In the genomic region with DNA sequence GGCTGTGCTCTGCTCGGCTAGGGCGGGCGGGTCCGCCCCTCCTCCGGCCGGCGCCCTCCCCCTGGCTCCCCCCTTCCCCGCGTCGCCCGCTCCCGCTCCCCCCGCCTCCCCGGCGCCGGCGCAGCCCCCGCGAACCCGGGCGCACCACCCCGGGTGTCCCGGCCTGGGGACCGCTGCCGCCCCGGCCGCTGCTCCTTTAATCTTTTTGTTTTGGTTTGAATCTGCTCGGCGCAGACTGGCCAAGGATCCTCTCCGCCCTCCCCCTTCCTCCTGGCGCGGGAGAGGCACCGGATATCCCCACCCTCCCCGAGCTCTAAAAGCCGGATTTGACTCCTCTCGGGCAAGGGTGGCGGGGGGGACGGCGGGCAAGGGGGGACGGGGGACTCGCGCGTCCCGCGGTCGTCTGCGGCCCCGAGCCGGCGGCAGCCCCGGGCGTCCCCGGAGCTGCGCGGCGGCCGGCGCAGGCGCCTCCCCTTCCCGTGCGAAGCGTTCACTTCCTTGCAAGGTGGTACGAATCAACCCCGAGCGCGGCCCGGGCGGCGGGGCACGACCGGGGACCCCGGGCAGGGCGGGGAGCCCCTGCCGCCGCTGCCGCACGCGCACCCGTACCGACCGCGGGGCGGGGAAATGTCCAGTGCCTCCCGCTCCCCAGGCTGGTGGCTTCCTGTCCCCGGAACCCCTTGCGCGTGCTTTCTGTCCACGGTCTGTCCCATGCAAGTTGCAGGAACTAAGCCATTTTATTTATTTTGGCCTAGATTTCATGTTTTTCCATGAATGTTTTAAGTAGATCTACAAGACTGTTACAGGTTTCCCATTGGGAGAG, we compare ENCODE assay signal across 9 cellular contexts. TPM values are rescaled to one million over a fixed set of nuclear protein-coding genes. Genes with fewer than 3 reads are reported as not detected.
DNase-seq lines count a peak whose midpoint lies in the region; ATAC-seq, FAIRE-seq and TF ChIP-seq lines count a peak whose summit lies in the region.
"Had no signal": no experiment of that assay in that cellular context is flagged by ENCODE, and none has a peak within 500 bp of the region (broad histone marks: within the 10 kb centered on the region; RNA-seq: fewer than 3 reads in every experiment).

A gene with protein sequence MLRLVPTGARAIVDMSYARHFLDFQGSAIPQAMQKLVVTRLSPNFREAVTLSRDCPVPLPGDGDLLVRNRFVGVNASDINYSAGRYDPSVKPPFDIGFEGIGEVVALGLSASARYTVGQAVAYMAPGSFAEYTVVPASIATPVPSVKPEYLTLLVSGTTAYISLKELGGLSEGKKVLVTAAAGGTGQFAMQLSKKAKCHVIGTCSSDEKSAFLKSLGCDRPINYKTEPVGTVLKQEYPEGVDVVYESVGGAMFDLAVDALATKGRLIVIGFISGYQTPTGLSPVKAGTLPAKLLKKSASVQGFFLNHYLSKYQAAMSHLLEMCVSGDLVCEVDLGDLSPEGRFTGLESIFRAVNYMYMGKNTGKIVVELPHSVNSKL (minus strand): TSS at position 11 of the 823 bp plus-strand sequence. CDS start 81 bp downstream, outside the sequence.

- H3K36me3 ChIP-seq in HepG2 (replicated peaks in 1 of 2; ENCODE audit: control insufficient read depth in 1 of 2, insufficient read depth in 2 of 2, low read length in 2 of 2), result no peaks in the 10 kb centered on the region

- POLR2A ChIA-PET in HepG2 (lab: Yijun Ruan, JAX), result interaction anchor here (0.5 to 1.4 kb wide), 3 partner anchors 10 to 1285 kb away, joined by 3 read pairs; no protein-coding TSS in a partner anchor

- no TSS peak for BruUV-seq in HepG2 (replicated peaks; lab: Mats Ljungman, UMichigan)

- DNase-seq in C1 segment of cervical spinal cord (lab: John Stamatoyannopoulos, UW) (peak; percentile 53 to 92 (median 85)), NCI-H82 (lab: John Stamatoyannopoulos, UW) (peak; percentile 84), dermis blood vessel endothelial cell (peak; percentile 74), HepG2 (ENCODE audit: low spot score) (peak; percentile 86)
- peak; percentile 81 to 85 for DNase-seq in activated CD4-positive, alpha-beta T cell treated with anti-CD3 and anti-CD28 coated beads, Interleukin-2, amount 50 U/mL, for 48 hours
- DNase-seq in stimulated activated CD4-positive, alpha-beta T cell treated with anti-CD3 and anti-CD28 coated beads, Interleukin-4, amount 100 ng/mL, for 24 hours, result peak; percentile 80

- no peak for FAIRE-seq in HepG2 (lab: Jason Lieb, UNC)
- FAIRE-seq: TTC549 had no signal

- H2AFZ ChIP-seq in HepG2 (ENCODE audit: low read length), result peak within 1 kb of the TSS; percentile 81

- TF ChIP-seq RAD21 in HepG2 (CRISPR knock-in tag; IDR thresholded peaks at IDR 0.05), result peak; percentile 33; the same call in 1 of the 2 replicates

- peak; percentile 38 for ATAC-seq in GM19372 (IDR thresholded peaks at IDR 0.05; ENCODE audit: low read depth, unreplicated experiment)
- ATAC-seq in HG03469 (IDR thresholded peaks at IDR 0.05; ENCODE audit: unreplicated experiment), result peak; percentile 23
- peak; percentile 59 for ATAC-seq in HepG2

- H3K79me2 ChIP-seq in HepG2 (ENCODE audit: insufficient read depth, low read length), result peaks cover 42% of the 10 kb centered on the region

- peak within 1 kb of the TSS; percentile 91 for H3K9ac ChIP-seq in HepG2 (ENCODE audit: insufficient read depth, low read depth, low read length)

- intact Hi-C loops in HepG2 (cut with micrococcal nuclease; ENCODE audit: unreplicated experiment), result loop anchor here (2.0 to 5.0 kb wide), 2 partner anchors 35 to 47 kb away; no protein-coding TSS in a partner anchor

- in situ Hi-C loops in HepG2 (cut with HindIII; ENCODE audit: extremely low pct_ligation_motif_present, low pct_unique_long_range_greater_than_20kb), result loop anchor here (25.0 kb wide), 1 partner anchor 922 kb away; a partner anchor contains a TSS

- peak within 1 kb of the TSS; percentile 92 to 97 (median 95) for H3K4me3 ChIP-seq in HepG2 (replicated peaks in 1 of 3; ENCODE audit: insufficient read depth in 1 of 3, low read depth in 2 of 3, low read length in 3 of 3)

- no peaks in the 10 kb centered on the region for H3K9me3 ChIP-seq in HepG2 (ENCODE audit: low read length)

- CTCF ChIA-PET in HepG2 (lab: Yijun Ruan, JAX; ENCODE audit: low intra/inter-chr PET ratio, low total read pairs), result no interaction called here

- TF ChIP-seq EP300 in HepG2 (IDR thresholded peaks at IDR 0.05; ENCODE audit: low read depth in 2 of 2, low read length in 2 of 2) (no peak), HepG2 (CRISPR knock-in tag; IDR thresholded peaks at IDR 0.05; ENCODE audit: borderline replicate concordance) (no peak)

- H3K27ac ChIP-seq in HepG2 (ENCODE audit: extremely low read length, insufficient read depth, low read length), result peak within 1 kb of the TSS; percentile 96

- 3% methylated on average over 37 of the region's 88 CpGs for WGBS in HepG2 (ENCODE audit: low lambda C conversion rate)

- H3K4me1 ChIP-seq in HepG2 (ENCODE audit: insufficient read depth, low read length), result peaks cover 43% of the 10 kb centered on the region

- peak within 1 kb of the TSS; percentile 99 for H3K4me2 ChIP-seq in HepG2 (ENCODE audit: low read depth, low read length)

- TF ChIP-seq POLR2A in HepG2 (IDR thresholded peaks at IDR 0.05; ENCODE audit: insufficient read depth in 1 of 2, low read depth in 2 of 2, low read length in 2 of 2), result peak; percentile 58 to 65

- TF ChIP-seq CTCF in HepG2 (CRISPR knock-in tag; IDR thresholded peaks at IDR 0.05), result no peak

- H3K27me3 ChIP-seq in HepG2 (ENCODE audit: control insufficient read depth in 1 of 2, insufficient read depth in 2 of 2, low read length in 2 of 2), result no peaks in the 10 kb centered on the region; a peak in 2 of 5 replicates

- peaks cover 11% of the 10 kb centered on the region; the same call in 1 of the 2 replicates for H4K20me1 ChIP-seq in HepG2 (ENCODE audit: insufficient read depth, low read length)

TF ChIP-seq in HepG2, 621 proteins besides CTCF, POLR2A, EP300 and RAD21 (continues in another document):
- TF ChIP-seq, protein P1, sequence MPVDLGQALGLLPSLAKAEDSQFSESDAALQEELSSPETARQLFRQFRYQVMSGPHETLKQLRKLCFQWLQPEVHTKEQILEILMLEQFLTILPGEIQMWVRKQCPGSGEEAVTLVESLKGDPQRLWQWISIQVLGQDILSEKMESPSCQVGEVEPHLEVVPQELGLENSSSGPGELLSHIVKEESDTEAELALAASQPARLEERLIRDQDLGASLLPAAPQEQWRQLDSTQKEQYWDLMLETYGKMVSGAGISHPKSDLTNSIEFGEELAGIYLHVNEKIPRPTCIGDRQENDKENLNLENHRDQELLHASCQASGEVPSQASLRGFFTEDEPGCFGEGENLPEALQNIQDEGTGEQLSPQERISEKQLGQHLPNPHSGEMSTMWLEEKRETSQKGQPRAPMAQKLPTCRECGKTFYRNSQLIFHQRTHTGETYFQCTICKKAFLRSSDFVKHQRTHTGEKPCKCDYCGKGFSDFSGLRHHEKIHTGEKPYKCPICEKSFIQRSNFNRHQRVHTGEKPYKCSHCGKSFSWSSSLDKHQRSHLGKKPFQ (CRISPR knock-in tag; IDR thresholded peaks at IDR 0.05; ENCODE audit: insufficient replicate concordance), result no peak
- TF ChIP-seq NFRKB (IDR thresholded peaks at IDR 0.05) (no peak), PRMT3 (CRISPR knock-in tag; IDR thresholded peaks at IDR 0.05; ENCODE audit: borderline replicate concordance, low read depth) (0 out of 2 replicates have a peak, but pooled peaks have one; percentile 35), NCOA5 (CRISPR knock-in tag; IDR thresholded peaks at IDR 0.05) (no peak), ZNF44 (CRISPR knock-in tag; IDR thresholded peaks at IDR 0.05) (no peak)
- TF ChIP-seq, protein P2, sequence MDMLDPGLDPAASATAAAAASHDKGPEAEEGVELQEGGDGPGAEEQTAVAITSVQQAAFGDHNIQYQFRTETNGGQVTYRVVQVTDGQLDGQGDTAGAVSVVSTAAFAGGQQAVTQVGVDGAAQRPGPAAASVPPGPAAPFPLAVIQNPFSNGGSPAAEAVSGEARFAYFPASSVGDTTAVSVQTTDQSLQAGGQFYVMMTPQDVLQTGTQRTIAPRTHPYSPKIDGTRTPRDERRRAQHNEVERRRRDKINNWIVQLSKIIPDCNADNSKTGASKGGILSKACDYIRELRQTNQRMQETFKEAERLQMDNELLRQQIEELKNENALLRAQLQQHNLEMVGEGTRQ (IDR thresholded peaks at IDR 0.05; ENCODE audit: low read depth, low read length), result no peak
- TF ChIP-seq, protein P2 (CRISPR knock-in tag; IDR thresholded peaks at IDR 0.05; ENCODE audit: borderline replicate concordance), result no peak

RNA-seq across cellular contexts. Expression of the gene that starts here (rescaled TPM):
- total RNA-seq in dermis blood vessel endothelial cell (21.1 and 23.0 TPM in 2 replicates), HepG2 (2016; rRNA removed; fragmentation: Illumina TruSeq; extraction: Trizol) (11.5 and 13.3 TPM in 2 replicates)
- 3.0 and 3.5 TPM in 2 replicates for total RNA-seq in HepG2 (2016; cell fraction: cytosol; rRNA removed; fragmentation: Illumina TruSeq; extraction: Trizol; ENCODE audit: low read depth)
- 12.0 and 13.7 TPM in 2 replicates for total RNA-seq in HepG2 (2016; cell fraction: insoluble cytoplasmic fraction; rRNA removed; fragmentation: Illumina TruSeq; extraction: Trizol)
- total RNA-seq in HepG2 (2016; cell fraction: membrane; rRNA removed; fragmentation: Illumina TruSeq; extraction: Trizol), result 9.5 and 11.7 TPM in 2 replicates
- 6.0 and 7.5 TPM in 2 replicates for total RNA-seq in HepG2 (2016; cell fraction: nucleus; rRNA removed; fragmentation: Illumina TruSeq; extraction: Trizol)
- polyA plus RNA-seq in HepG2 (2011; rRNA removed), result 23.5 and 25.3 TPM in 2 replicates
- 17.8 and 19.5 TPM in 2 replicates for polyA plus RNA-seq in HepG2 (2011; cell fraction: cytosol; rRNA removed)
- 21.7 and 25.8 TPM in 2 replicates for polyA plus RNA-seq in HepG2 (2011; cell fraction: nucleus; rRNA removed)
- polyA plus RNA-seq in HepG2 (2012), result 16.2 and 18.2 TPM in 2 replicates
- 5.8 and 8.4 TPM in 2 replicates for polyA plus RNA-seq in HepG2 (2016; cell fraction: cytosol; fragmentation: Illumina TruSeq; extraction: Trizol; ENCODE audit: low read depth)
- polyA plus RNA-seq in HepG2 (2016; cell fraction: insoluble cytoplasmic fraction; fragmentation: Illumina TruSeq; extraction: Trizol; ENCODE audit: low read depth), result 18.6 and 22.2 TPM in 2 replicates
- 12.0 and 13.4 TPM in 2 replicates for polyA plus RNA-seq in HepG2 (2016; cell fraction: membrane; fragmentation: Illumina TruSeq; extraction: Trizol; ENCODE audit: low read depth)
- 11.7 and 16.0 TPM in 2 replicates for polyA plus RNA-seq in HepG2 (2016; cell fraction: nucleus; fragmentation: Illumina TruSeq; extraction: Trizol; ENCODE audit: insufficient read depth, low read depth)
- polyA minus RNA-seq in HepG2 (2011; rRNA and poly(A)+ RNA removed; ENCODE audit: low replicate concordance), result 91.8 and 99.6 TPM in 2 replicates
- polyA minus RNA-seq in HepG2 (2011; cell fraction: cytosol; rRNA and poly(A)+ RNA removed), result 14.5 and 19.7 TPM in 2 replicates
- polyA minus RNA-seq in HepG2 (2011; cell fraction: nucleus; rRNA and poly(A)+ RNA removed), result 23.2 and 33.2 TPM in 2 replicates

Comparison
In these comparisons a context has a peak if more than half of its experiments do, and no peak if none do; other contexts are left out.
1. Peak in every context shown above with its lines: DNase-seq, ATAC-seq, H3K4me3 ChIP-seq and H3K27ac ChIP-seq.